22 cellular contexts compared by ENCODE assay signal in genomic region chr7:88668591-88668990, GRCh38.
"Had no signal": no experiment of that assay in that cellular context is flagged by ENCODE, and none has a peak within 500 bp of the region (broad histone marks: within the 10 kb centered on the region; RNA-seq: fewer than 3 reads in every experiment).

No MANE protein-coding gene starts in this region.

- H3K27me3 Mint-ChIP-seq: activated CD4-positive, alpha-beta T cell treated with anti-CD3 and anti-CD28 coated beads for 36 hours; T-helper 17 cell had no signal

- ATAC-seq: activated CD4-positive, alpha-beta T cell treated with anti-CD3 and anti-CD28 coated beads for 36 hours; activated CD8-positive, alpha-beta T cell treated with anti-CD3 and anti-CD28 coated beads, Interleukin-2, amount 10 ng/mL, durations not matched to agents 7 days and 5 days; T-helper 17 cell had no signal

- H3K27ac Mint-ChIP-seq: activated CD4-positive, alpha-beta T cell treated with anti-CD3 and anti-CD28 coated beads for 36 hours; activated CD8-positive, alpha-beta T cell treated with anti-CD3 and anti-CD28 coated beads, Interleukin-2, amount 10 ng/mL, durations not matched to agents 7 days and 5 days; activated naive CD4-positive, alpha-beta T cell treated with anti-CD3 and anti-CD28 coated beads, Interleukin-2, amount 50 U/mL, for 24 hours; activated T-helper 1 cell treated with anti-CD3 and anti-CD28 coated beads, Interleukin-12 subunit alpha, Interleukin-12 subunit beta, Interleukin-2, Interleukin-4 antibody, amounts not matched to agents 30 ng/mL and 10 ng/mL and 1 ng/mL, durations not matched to agents 14 hours and 24 hours and 36 hours; T-helper 17 cell had no signal

- H3K4me3 Mint-ChIP-seq: activated CD4-positive, alpha-beta T cell treated with anti-CD3 and anti-CD28 coated beads for 36 hours; activated CD8-positive, alpha-beta T cell treated with anti-CD3 and anti-CD28 coated beads, Interleukin-2, amount 10 ng/mL, durations not matched to agents 7 days and 5 days; activated naive CD4-positive, alpha-beta T cell treated with anti-CD3 and anti-CD28 coated beads, Interleukin-2, amount 50 U/mL, for 24 hours; activated T-helper 1 cell treated with anti-CD3 and anti-CD28 coated beads, Interleukin-12 subunit alpha, Interleukin-12 subunit beta, Interleukin-2, Interleukin-4 antibody, amounts not matched to agents 30 ng/mL and 10 ng/mL and 1 ng/mL, durations not matched to agents 14 hours and 24 hours and 36 hours; T-helper 17 cell had no signal

- H3K9me3 Mint-ChIP-seq: activated T-helper 1 cell treated with anti-CD3 and anti-CD28 coated beads, Interleukin-12 subunit alpha, Interleukin-12 subunit beta, Interleukin-2, Interleukin-4 antibody, amounts not matched to agents 30 ng/mL and 10 ng/mL and 1 ng/mL, durations not matched to agents 14 hours and 24 hours and 36 hours had no signal

- H3K36me3 Mint-ChIP-seq: activated naive CD4-positive, alpha-beta T cell treated with anti-CD3 and anti-CD28 coated beads, Interleukin-2, amount 50 U/mL, for 24 hours had no signal

- DNase-seq: activated CD4-positive, alpha-beta T cell treated with anti-CD3 and anti-CD28 coated beads for 36 hours; activated CD8-positive, alpha-beta memory T cell treated with anti-CD3 and anti-CD28 coated beads, Interleukin-2, amount 50 U/mL, for 48 hours; activated CD8-positive, alpha-beta T cell treated with anti-CD3 and anti-CD28 coated beads, Interleukin-2, amount 10 ng/mL, durations not matched to agents 7 days and 5 days; activated effector memory CD4-positive, alpha-beta T cell treated with Interleukin-2 at 50 U/mL for 16 hours; activated naive CD4-positive, alpha-beta T cell; activated T-cell treated with anti-CD3 and anti-CD28 coated beads, Interleukin-2, amount 50 U/mL, for 1 hour; aorta; central memory CD4-positive, alpha-beta T cell; Kasumi-1; KBM-7; NCI-H1105 treated with DMSO at 0.1 percent for 48 hours; NCI-H1436 treated with DMSO at 0.1 percent for 48 hours; NCI-H187; NCI-H2081; NCI-H345; NCI-H510A; NCI-H748 treated with DMSO at 0.1 percent for 48 hours; SIG-M5; T-helper 17 cell; T1000 had no signal

- H3K4me1 Mint-ChIP-seq: activated CD4-positive, alpha-beta T cell treated with anti-CD3 and anti-CD28 coated beads for 36 hours; activated naive CD4-positive, alpha-beta T cell treated with anti-CD3 and anti-CD28 coated beads, Interleukin-2, amount 50 U/mL, for 24 hours; T-helper 17 cell had no signal
